Comparison of ENCODE assay signal across 8 cellular contexts in the genomic region with DNA sequence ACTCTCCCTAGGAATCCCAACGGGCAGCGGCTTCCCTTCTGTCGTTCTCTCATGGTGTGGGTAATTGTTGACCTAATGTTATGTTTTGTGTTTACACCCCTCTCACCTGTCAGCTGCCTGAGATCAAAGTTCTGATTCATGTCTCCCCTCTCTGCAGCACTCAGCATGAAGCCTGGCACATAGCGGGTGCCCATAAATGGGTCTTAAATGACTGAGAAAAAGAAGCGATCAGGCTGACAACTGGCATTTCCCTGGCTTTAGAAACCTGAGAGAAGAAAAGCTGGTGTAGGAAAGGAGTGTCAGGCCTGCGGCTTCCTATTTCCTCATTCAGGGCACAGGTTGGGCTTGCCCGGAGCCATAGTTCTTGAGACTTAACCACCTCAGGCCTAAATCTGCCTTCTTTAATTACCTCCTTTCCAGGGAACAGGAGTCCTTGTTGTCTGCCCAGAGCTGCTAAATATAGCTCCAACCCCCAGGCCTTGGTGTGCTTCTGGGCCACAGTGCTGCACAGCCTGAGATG. TPM values are rescaled to one million over a fixed set of nuclear protein-coding genes. Genes with fewer than 3 reads are reported as not detected.
DNase-seq lines count a peak whose midpoint lies in the region; ATAC-seq and TF ChIP-seq lines count a peak whose summit lies in the region.

No MANE protein-coding gene starts in this region.

- no peaks in the 10 kb centered on the region for H3K9me3 Mint-ChIP-seq in endothelial cell (ENCODE audit: unreplicated experiment)

- no peaks in the 10 kb centered on the region for H3K27me3 Mint-ChIP-seq in endothelial cell (ENCODE audit: unreplicated experiment)

- H3K27me3 ChIP-seq in neutrophil: no peaks in the 10 kb centered on the region

- peaks cover 29% of the 10 kb centered on the region for H3K4me1 Mint-ChIP-seq in endothelial cell (ENCODE audit: unreplicated experiment)

- peak overlapping the region; percentile 88 for H3K27ac Mint-ChIP-seq in endothelial cell (ENCODE audit: unreplicated experiment)

- no peaks in the 10 kb centered on the region for H3K36me3 Mint-ChIP-seq in endothelial cell (ENCODE audit: low read depth, unreplicated experiment)

- H3K4me3 Mint-ChIP-seq in endothelial cell (ENCODE audit: unreplicated experiment): no peak overlapping the region

- no peak for ATAC-seq in HG03097 (IDR thresholded peaks at IDR 0.05; ENCODE audit: low FRiP score, unreplicated experiment)

- H3K9me3 ChIP-seq in neutrophil: no peaks in the 10 kb centered on the region

- peaks cover 33 to 38% of the 10 kb centered on the region in 2 experiments for H3K4me1 ChIP-seq in neutrophil (ENCODE audit: control insufficient read depth in 1 of 2, insufficient read depth in 1 of 2, low read depth in 1 of 2, low read length in 1 of 2)

- TF ChIP-seq CTCF in endothelial cell (IDR thresholded peaks at IDR 0.05; ENCODE audit: unreplicated experiment): no peak
- TF ChIP-seq CTCF in neutrophil (IDR thresholded peaks at IDR 0.05): no peak

- no peaks in the 10 kb centered on the region for H3K36me3 ChIP-seq in neutrophil

- peak overlapping the region; percentile 82 for H3K27ac ChIP-seq in neutrophil

- DNase-seq in ELF-1 (ENCODE audit: low read depth, low spot score): peak; percentile 94
- peak; percentile 16 for DNase-seq in NCI-H2227 treated with DMSO at 0.1 percent for 48 hours (lab: John Stamatoyannopoulos, UW)
- no peak for DNase-seq in endothelial cell (ENCODE audit: low spot score)
- no peak for DNase-seq in GOT3 (lab: John Stamatoyannopoulos, UW)
- no peak for DNase-seq in ecto neural progenitor cell (ENCODE audit: low spot score)
- DNase-seq in activated CD8-positive, alpha-beta memory T cell treated with anti-CD3 and anti-CD28 coated beads, Interleukin-2, amount 50 U/mL, for 48 hours: no peak

- peak overlapping the region in 1 of 2 experiments; percentile 25 for H3K4me3 ChIP-seq in neutrophil (ENCODE audit: low read depth in 1 of 2, low read length in 1 of 2)

RNA-seq across cellular contexts. Expression of a gene that starts 31.8 kb away (rescaled TPM):
- total RNA-seq in endothelial cell (ENCODE audit: unreplicated experiment): 181 TPM

Comparison
In these comparisons a context has a peak if more than half of its experiments do, and no peak if none do; other contexts are left out.
1. DNase-seq: peak in ELF-1 (single experiment) and NCI-H2227 treated with DMSO at 0.1 percent for 48 hours (single experiment); none in endothelial cell (single experiment), GOT3 (single experiment), ecto neural progenitor cell (single experiment) and activated CD8-positive, alpha-beta memory T cell treated with anti-CD3 and anti-CD28 coated beads, Interleukin-2, amount 50 U/mL, for 48 hours (single experiment).